In the genomic region with DNA sequence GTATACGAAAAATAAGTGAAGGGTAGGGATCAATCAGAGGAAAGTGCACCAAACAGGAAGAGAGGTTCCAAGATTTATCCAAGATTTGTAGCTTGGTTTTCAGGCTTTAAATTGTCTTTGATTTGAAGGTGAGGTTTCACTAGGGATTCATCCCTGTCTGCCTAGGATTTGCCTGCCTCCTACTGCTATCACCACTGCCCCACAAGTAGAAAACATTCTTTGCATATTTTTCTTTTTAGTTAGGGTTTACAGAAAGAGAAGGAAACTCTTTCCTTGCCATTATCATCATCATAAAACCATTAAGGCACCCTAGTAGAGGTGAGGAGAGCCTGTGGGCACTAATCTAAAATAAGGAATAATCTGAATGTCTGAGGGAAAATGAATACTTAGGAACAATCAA, we compare ENCODE assay signal across 28 cellular contexts. TPM values are rescaled to one million over a fixed set of nuclear protein-coding genes. Genes with fewer than 3 reads are reported as not detected.
A peak's percentile ranks its signal among the peaks of the same experiment; 100 is the strongest.
DNase-seq lines count a peak whose midpoint lies in the region; TF ChIP-seq lines count a peak whose summit lies in the region.
"Had no signal": no experiment of that assay in that cellular context is flagged by ENCODE, and none has a peak within 500 bp of the region (broad histone marks: within the 10 kb centered on the region; RNA-seq: fewer than 3 reads in every experiment).

No MANE protein-coding gene starts in this region.

- H3K4me1 ChIP-seq in PC-9 (replicated peaks; ENCODE audit: insufficient read depth) (peaks cover 29% of the 10 kb centered on the region), hepatocyte (ENCODE audit: insufficient read depth) (peaks cover 16% of the 10 kb centered on the region), smooth muscle cell (ENCODE audit: low read depth) (peaks cover 13% of the 10 kb centered on the region)
- H3K4me1 ChIP-seq in CD8-positive, alpha-beta memory T cell (ENCODE audit: insufficient read depth, low read length), result no peaks in the 10 kb centered on the region
- H3K4me1 ChIP-seq: BE2C, gastroesophageal sphincter, sigmoid colon had no signal

- H3K36me3 ChIP-seq in PC-9 (ENCODE audit: low read depth) (no peaks in the 10 kb centered on the region), hepatocyte (replicated peaks; ENCODE audit: insufficient read depth, low read depth) (no peaks in the 10 kb centered on the region), smooth muscle cell (ENCODE audit: low read depth) (no peaks in the 10 kb centered on the region)
- no peaks in the 10 kb centered on the region for H3K36me3 ChIP-seq in CD8-positive, alpha-beta memory T cell (ENCODE audit: insufficient read depth, low read length)
- H3K36me3 ChIP-seq: BE2C, gastroesophageal sphincter, ovary, sigmoid colon, thoracic aorta, WERI-Rb-1 had no signal

- POLR2A ChIA-PET in PC-9 (lab: Charles Lee; ENCODE audit: unreplicated experiment), result interaction anchor here (0.6 kb wide), 1 partner anchor 142 kb away, joined by 3 read pairs; no protein-coding TSS in a partner anchor
- POLR2A ChIA-PET in CD8-positive, alpha-beta memory T cell (lab: Charles Lee), result no interaction called here

- TF ChIP-seq CTCF in PC-9 (conservative IDR thresholded peaks at IDR 0.05), result no peak
- TF ChIP-seq CTCF in hepatocyte (IDR thresholded peaks at IDR 0.05; ENCODE audit: poor library complexity), result no peak
- no peak for TF ChIP-seq CTCF in smooth muscle cell (IDR thresholded peaks at IDR 0.05; ENCODE audit: borderline replicate concordance, insufficient read depth, poor library complexity, severe bottlenecking)

- H3K4me3 ChIP-seq in PC-9, result no peak overlapping the region
- H3K4me3 ChIP-seq in hepatocyte, result no peak overlapping the region
- H3K4me3 ChIP-seq in smooth muscle cell, result no peak overlapping the region
- H3K4me3 ChIP-seq in CD8-positive, alpha-beta memory T cell (ENCODE audit: low read length), result no peak overlapping the region
- H3K4me3 ChIP-seq: gastroesophageal sphincter, lung, ovary, sigmoid colon, thoracic aorta had no signal

- no peaks in the 10 kb centered on the region for H3K36me3 Mint-ChIP-seq in CD8-positive, alpha-beta memory T cell
- H3K36me3 Mint-ChIP-seq: stimulated activated naive B cell treated with anti-CD40 and anti-IgM and Interleukin-4, amounts not matched to agents 10 μg/mL and 1 μg/mL and 100 μg/mL, for 72 hours had no signal

- no peaks in the 10 kb centered on the region for H3K9me3 Mint-ChIP-seq in CD8-positive, alpha-beta memory T cell
- H3K9me3 Mint-ChIP-seq: activated CD8-positive, alpha-beta T cell treated with anti-CD3 and anti-CD28 coated beads for 36 hours; activated naive CD4-positive, alpha-beta T cell treated with anti-CD3 and anti-CD28 coated beads for 36 hours; central memory CD8-positive, alpha-beta T cell; stimulated activated naive B cell treated with anti-CD40 and anti-IgM and Interleukin-4, amounts not matched to agents 10 μg/mL and 1 μg/mL and 100 μg/mL, for 72 hours had no signal

- H3K79me2 ChIP-seq in PC-9 (ENCODE audit: low read depth) (no peaks in the 10 kb centered on the region), hepatocyte (no peaks in the 10 kb centered on the region), smooth muscle cell (ENCODE audit: low read depth) (no peaks in the 10 kb centered on the region)

- H3K27ac ChIP-seq in PC-9 (no peak overlapping the region), hepatocyte (no peak overlapping the region), smooth muscle cell (ENCODE audit: low read depth) (no peak overlapping the region)
- no peak overlapping the region for H3K27ac ChIP-seq in CD8-positive, alpha-beta memory T cell (ENCODE audit: low read depth, low read length)
- H3K27ac ChIP-seq: gastroesophageal sphincter, ovary, sigmoid colon, thoracic aorta, WERI-Rb-1 had no signal

- no peak overlapping the region for H3K27ac Mint-ChIP-seq in CD8-positive, alpha-beta memory T cell
- H3K27ac Mint-ChIP-seq: activated CD8-positive, alpha-beta T cell treated with anti-CD3 and anti-CD28 coated beads for 36 hours; activated naive CD4-positive, alpha-beta T cell treated with anti-CD3 and anti-CD28 coated beads for 36 hours; stimulated activated naive B cell treated with anti-CD40 and anti-IgM and Interleukin-4, amounts not matched to agents 10 μg/mL and 1 μg/mL and 100 μg/mL, for 72 hours; T-helper 17 cell had no signal

- 40% methylated on average over 1 of the region's 1 CpG for WGBS in hepatocyte (ENCODE audit: low lambda C conversion rate, missing lambda C conversion rate)
- 21% methylated on average over 1 of the region's 1 CpG for WGBS in smooth muscle cell (ENCODE audit: low lambda C conversion rate)

- no peaks in the 10 kb centered on the region for H3K27me3 ChIP-seq in PC-9 (ENCODE audit: insufficient read depth, low read depth)
- H3K27me3 ChIP-seq in hepatocyte, result no peaks in the 10 kb centered on the region
- no peaks in the 10 kb centered on the region for H3K27me3 ChIP-seq in smooth muscle cell (ENCODE audit: low read depth)
- no peaks in the 10 kb centered on the region for H3K27me3 ChIP-seq in CD8-positive, alpha-beta memory T cell (ENCODE audit: insufficient read depth, low read length, poor library complexity, severe bottlenecking)
- H3K27me3 ChIP-seq: BE2C, gastroesophageal sphincter, ovary, sigmoid colon had no signal

- H3K4me2 ChIP-seq in PC-9, result peak overlapping the region; percentile 40
- peak overlapping the region; percentile 15 for H3K4me2 ChIP-seq in hepatocyte
- peak overlapping the region; percentile 25 for H3K4me2 ChIP-seq in smooth muscle cell

- H3F3A ChIP-seq in PC-9 (ENCODE audit: insufficient read depth, low read depth) (peaks cover 9% of the 10 kb centered on the region; the same call in 1 of the 2 replicates), smooth muscle cell (ENCODE audit: low read depth) (no peaks in the 10 kb centered on the region)

- DNase-seq in GM03348 (ENCODE audit: low spot score), result peak; percentile 20
- DNase-seq in PC-9, result no peak
- no peak for DNase-seq in hepatocyte (ENCODE audit: low spot score)
- DNase-seq in smooth muscle cell (lab: John Stamatoyannopoulos, UW; ENCODE audit: unreplicated experiment), result no peak
- DNase-seq in HCEC 1CT, result no peak
- DNase-seq in NOMO-1 (lab: John Stamatoyannopoulos, UW; ENCODE audit: unreplicated experiment in 2 of 2), result no peak
- no peak for DNase-seq in CD8-positive, alpha-beta memory T cell
- DNase-seq: activated CD8-positive, alpha-beta T cell treated with anti-CD3 and anti-CD28 coated beads for 36 hours; activated naive CD4-positive, alpha-beta T cell treated with anti-CD3 and anti-CD28 coated beads for 36 hours; activated T-cell treated with anti-CD3 and anti-CD28 coated beads, Interleukin-2, amount 50 U/mL, for 1 hour; anterior cingulate cortex; erythroblast; KBM-7; kidney; NCI-H1694 treated with DMSO at 0.1 percent for 48 hours; NCI-H2227 treated with DMSO at 0.1 percent for 48 hours; ovary; SHP77 treated with DMSO at 0.1 percent for 48 hours; sigmoid colon; stimulated activated CD4-positive, alpha-beta T cell treated with anti-CD3 and anti-CD28 coated beads, Interleukin-1b, Interleukin-23, amount 100 ng/mL, for 48 hours; stimulated activated naive B cell treated with anti-CD40 and anti-IgM and Interleukin-4, amounts not matched to agents 10 μg/mL and 1 μg/mL and 100 μg/mL, for 72 hours; T-helper 17 cell; WERI-Rb-1 had no signal

- no peaks in the 10 kb centered on the region for H3K9me2 ChIP-seq in PC-9 (ENCODE audit: insufficient read depth)
- no peaks in the 10 kb centered on the region for H3K9me2 ChIP-seq in hepatocyte (replicated peaks; ENCODE audit: insufficient read depth)

- no peak overlapping the region for H3K4me3 Mint-ChIP-seq in CD8-positive, alpha-beta memory T cell
- H3K4me3 Mint-ChIP-seq: activated CD8-positive, alpha-beta T cell treated with anti-CD3 and anti-CD28 coated beads for 36 hours; activated naive CD4-positive, alpha-beta T cell treated with anti-CD3 and anti-CD28 coated beads for 36 hours; central memory CD8-positive, alpha-beta T cell; stimulated activated naive B cell treated with anti-CD40 and anti-IgM and Interleukin-4, amounts not matched to agents 10 μg/mL and 1 μg/mL and 100 μg/mL, for 72 hours; T-helper 17 cell had no signal

- H4K20me1 ChIP-seq in PC-9 (ENCODE audit: insufficient read depth) (no peaks in the 10 kb centered on the region), hepatocyte (ENCODE audit: insufficient read depth, poor library complexity, severe bottlenecking) (no peaks in the 10 kb centered on the region), smooth muscle cell (ENCODE audit: low read depth) (no peaks in the 10 kb centered on the region)

- no peaks in the 10 kb centered on the region for H3K4me1 Mint-ChIP-seq in CD8-positive, alpha-beta memory T cell
- H3K4me1 Mint-ChIP-seq: central memory CD8-positive, alpha-beta T cell; T-helper 17 cell had no signal

- H2AFZ ChIP-seq in PC-9 (peak overlapping the region; percentile 40; the same call in 1 of the 2 replicates), hepatocyte (no peak overlapping the region), smooth muscle cell (ENCODE audit: low read depth) (no peak overlapping the region)

- peaks cover 10 to 14% of the 10 kb centered on the region in 2 donors for H3K27me3 Mint-ChIP-seq in CD8-positive, alpha-beta memory T cell
- H3K27me3 Mint-ChIP-seq: activated CD8-positive, alpha-beta T cell treated with anti-CD3 and anti-CD28 coated beads for 36 hours had no signal

- intact Hi-C loops in PC-9 (cut with micrococcal nuclease; ENCODE audit: unreplicated experiment), result no loop called here

- H3K9me3 ChIP-seq in PC-9 (ENCODE audit: insufficient read depth, low read depth), result no peaks in the 10 kb centered on the region
- H3K9me3 ChIP-seq in hepatocyte (ENCODE audit: low read depth), result no peaks in the 10 kb centered on the region
- H3K9me3 ChIP-seq in smooth muscle cell (replicated peaks; ENCODE audit: low read depth), result no peaks in the 10 kb centered on the region
- H3K9me3 ChIP-seq in CD8-positive, alpha-beta memory T cell (ENCODE audit: low read length), result no peaks in the 10 kb centered on the region
- H3K9me3 ChIP-seq: BE2C, gastroesophageal sphincter, ovary, sigmoid colon, thoracic aorta had no signal

- CTCF ChIA-PET in PC-9 (lab: Charles Lee), result no interaction called here
- CTCF ChIA-PET in CD8-positive, alpha-beta memory T cell (lab: Charles Lee), result no interaction called here

- H3K9ac ChIP-seq in smooth muscle cell (ENCODE audit: low read depth), result no peak overlapping the region

- BruUV-seq in PC-9 (replicated peaks; lab: Mats Ljungman, UMichigan), result no TSS peak

RNA-seq across cellular contexts. Expression of gene TANC1, which starts 45.8 kb away (rescaled TPM):
- total RNA-seq in PC-9 (2021) (21.2 and 26.0 TPM in 2 replicates), hepatocyte (18.5 and 20.6 TPM in 2 replicates), smooth muscle cell (30.8 and 35.3 TPM in 2 replicates)
- polyA plus RNA-seq in hepatocyte (8.3 and 8.9 TPM in 2 replicates), smooth muscle cell (9.1 and 17.0 TPM in 2 replicates)
- total RNA-seq in CD8-positive, alpha-beta memory T cell, result under 1 TPM; 0.11 to 0.13 TPM
- polyA plus RNA-seq in CD8-positive, alpha-beta memory T cell, result 0.64 TPM

Comparison
In these comparisons a context has a peak if more than half of its experiments do, and no peak if none do; other contexts are left out.
1. RNA of gene TANC1, which starts 45.8 kb away (total RNA-seq): 30.8 to 35.3 TPM in smooth muscle cell, 21.2 to 26.0 TPM in PC-9 and 18.5 to 20.6 TPM in hepatocyte; 0.11 to 0.13 TPM in CD8-positive, alpha-beta memory T cell; every median in the first group is over 10 times any median in the second.
2. Peak in every context shown above with its lines, with median percentiles within 50 percentile points of each other: H3K4me2 ChIP-seq.